Comparison of ENCODE assay signal across 22 cellular contexts in the genomic region with DNA sequence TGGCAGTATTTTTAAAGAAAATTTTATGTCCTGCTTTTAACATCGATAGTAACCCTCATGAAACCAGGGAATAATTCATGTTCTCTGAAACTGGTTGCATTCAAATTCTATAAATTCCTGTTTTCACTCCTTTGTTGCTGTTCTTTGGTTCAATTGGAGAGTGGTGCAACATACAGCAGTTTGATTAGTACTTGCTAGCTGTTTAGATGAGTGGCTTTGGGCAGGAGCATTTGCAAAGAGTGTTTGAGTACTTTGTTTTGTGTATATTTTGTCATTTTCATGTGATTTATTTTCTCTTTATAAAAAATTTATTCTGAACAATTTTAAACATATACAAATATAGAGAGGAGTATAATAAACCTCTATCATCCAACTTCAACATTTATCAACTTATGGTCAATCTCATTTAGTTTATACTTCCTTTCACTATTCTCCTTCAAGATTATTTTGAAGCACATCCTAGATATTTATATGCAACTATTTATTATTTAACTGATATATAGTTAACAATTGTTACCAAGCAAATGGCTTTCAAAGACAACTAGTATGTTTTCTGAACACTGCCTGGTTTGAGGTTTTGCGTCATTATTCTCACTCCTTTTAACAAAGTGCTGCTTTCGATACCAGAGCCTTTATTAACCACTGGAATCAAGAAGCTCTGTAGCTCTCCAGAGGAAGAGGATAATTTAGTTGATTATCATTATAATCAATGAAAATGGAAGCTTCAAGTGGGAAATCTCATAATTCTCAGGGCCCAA. TPM values are rescaled to one million over a fixed set of nuclear protein-coding genes. Genes with fewer than 3 reads are reported as not detected.
"Had no signal": no experiment of that assay in that cellular context is flagged by ENCODE, and none has a peak within 500 bp of the region (broad histone marks: within the 10 kb centered on the region; RNA-seq: fewer than 3 reads in every experiment).

No MANE protein-coding gene starts in this region.

- FAIRE-seq: RCC 7860 had no signal

- DNase-seq: KBM-7, MV-4-11, NCI-H1048, NCI-H1105, NCI-H1417, NCI-H1436 treated with DMSO at 0.1 percent for 48 hours, NCI-H1694, NCI-H187 treated with DMSO at 0.1 percent for 48 hours, NCI-H2029 treated with DMSO at 0.1 percent for 48 hours, NCI-H2171 treated with DMSO at 0.1 percent for 48 hours, NCI-H345, NCI-H446 treated with DMSO at 0.1 percent for 48 hours, NCI-H510A treated with DMSO at 0.1 percent for 48 hours, NCI-H526, NCI-H748 treated with DMSO at 0.1 percent for 48 hours, Right ventricle myocardium superior, RPMI8226, SIG-M5 had no signal

- H3K4me3 ChIP-seq: SJSA1, SK-N-MC had no signal

RNA-seq across cellular contexts. Expression of a gene that starts 19.4 kb away (rescaled TPM):
- total RNA-seq: MCF 10A, Right ventricle myocardium superior had no signal

RNA-seq across cellular contexts. Expression of a gene that starts 22.2 kb away (rescaled TPM):
- total RNA-seq: MCF 10A, Right ventricle myocardium superior had no signal
